1 cellular context compared by ENCODE assay signal in the genomic region with DNA sequence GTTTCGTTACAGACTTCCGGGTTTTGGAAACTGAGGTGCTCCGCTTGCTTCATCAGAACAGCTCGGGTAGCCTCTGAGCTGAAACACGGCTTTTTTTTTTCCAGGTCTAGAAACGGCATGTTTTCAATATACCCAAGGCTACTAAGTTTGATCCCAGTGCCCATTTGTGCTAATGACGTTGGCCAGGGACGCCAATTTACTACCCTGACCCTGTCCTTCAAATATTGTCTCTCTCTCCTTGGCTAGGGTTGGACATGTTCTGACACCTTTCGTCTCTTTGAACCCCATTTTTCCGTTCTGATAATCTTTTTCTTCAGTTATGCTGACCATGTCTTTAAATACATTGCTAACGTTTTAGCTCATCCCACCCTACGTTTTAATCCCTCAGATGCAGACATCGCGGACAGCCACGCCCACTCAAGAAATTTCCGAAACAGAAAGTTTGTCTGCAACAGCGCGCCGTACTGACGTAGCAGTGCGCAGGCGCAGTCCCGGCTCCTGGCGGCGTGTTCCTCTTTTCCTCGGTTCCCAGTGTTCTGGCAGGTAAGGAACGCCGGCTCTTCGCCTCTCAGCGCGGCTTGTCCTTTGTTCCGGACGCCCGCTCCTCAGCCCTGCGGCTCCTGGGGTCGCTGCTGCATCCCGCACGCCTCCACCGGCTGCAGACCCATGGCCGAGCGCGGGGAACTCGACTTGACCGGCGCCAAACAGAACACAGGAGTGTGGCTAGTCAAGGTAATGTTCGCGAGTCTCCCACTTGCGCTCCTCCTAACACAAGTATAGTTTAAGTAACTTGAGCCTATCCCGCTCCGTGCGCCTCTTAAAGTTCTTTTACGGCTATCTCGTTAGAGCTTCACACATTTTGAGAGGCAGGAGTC.
TF ChIP-seq lines count a peak whose summit lies in the region.

Gene GTF2F2 (plus strand): TSS at position 521 of the 875 bp plus-strand sequence. CDS start 146 bp downstream, at position 667.

TF ChIP-seq in K562, 482 proteins besides CTCF, POLR2A, EP300 and RAD21 (continued from another document and continues in another):
- TF ChIP-seq, protein P1, sequence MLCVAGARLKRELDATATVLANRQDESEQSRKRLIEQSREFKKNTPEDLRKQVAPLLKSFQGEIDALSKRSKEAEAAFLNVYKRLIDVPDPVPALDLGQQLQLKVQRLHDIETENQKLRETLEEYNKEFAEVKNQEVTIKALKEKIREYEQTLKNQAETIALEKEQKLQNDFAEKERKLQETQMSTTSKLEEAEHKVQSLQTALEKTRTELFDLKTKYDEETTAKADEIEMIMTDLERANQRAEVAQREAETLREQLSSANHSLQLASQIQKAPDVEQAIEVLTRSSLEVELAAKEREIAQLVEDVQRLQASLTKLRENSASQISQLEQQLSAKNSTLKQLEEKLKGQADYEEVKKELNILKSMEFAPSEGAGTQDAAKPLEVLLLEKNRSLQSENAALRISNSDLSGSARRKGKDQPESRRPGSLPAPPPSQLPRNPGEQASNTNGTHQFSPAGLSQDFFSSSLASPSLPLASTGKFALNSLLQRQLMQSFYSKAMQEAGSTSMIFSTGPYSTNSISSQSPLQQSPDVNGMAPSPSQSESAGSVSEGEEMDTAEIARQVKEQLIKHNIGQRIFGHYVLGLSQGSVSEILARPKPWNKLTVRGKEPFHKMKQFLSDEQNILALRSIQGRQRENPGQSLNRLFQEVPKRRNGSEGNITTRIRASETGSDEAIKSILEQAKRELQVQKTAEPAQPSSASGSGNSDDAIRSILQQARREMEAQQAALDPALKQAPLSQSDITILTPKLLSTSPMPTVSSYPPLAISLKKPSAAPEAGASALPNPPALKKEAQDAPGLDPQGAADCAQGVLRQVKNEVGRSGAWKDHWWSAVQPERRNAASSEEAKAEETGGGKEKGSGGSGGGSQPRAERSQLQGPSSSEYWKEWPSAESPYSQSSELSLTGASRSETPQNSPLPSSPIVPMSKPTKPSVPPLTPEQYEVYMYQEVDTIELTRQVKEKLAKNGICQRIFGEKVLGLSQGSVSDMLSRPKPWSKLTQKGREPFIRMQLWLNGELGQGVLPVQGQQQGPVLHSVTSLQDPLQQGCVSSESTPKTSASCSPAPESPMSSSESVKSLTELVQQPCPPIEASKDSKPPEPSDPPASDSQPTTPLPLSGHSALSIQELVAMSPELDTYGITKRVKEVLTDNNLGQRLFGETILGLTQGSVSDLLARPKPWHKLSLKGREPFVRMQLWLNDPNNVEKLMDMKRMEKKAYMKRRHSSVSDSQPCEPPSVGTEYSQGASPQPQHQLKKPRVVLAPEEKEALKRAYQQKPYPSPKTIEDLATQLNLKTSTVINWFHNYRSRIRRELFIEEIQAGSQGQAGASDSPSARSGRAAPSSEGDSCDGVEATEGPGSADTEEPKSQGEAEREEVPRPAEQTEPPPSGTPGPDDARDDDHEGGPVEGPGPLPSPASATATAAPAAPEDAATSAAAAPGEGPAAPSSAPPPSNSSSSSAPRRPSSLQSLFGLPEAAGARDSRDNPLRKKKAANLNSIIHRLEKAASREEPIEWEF (CRISPR knock-in tag; IDR thresholded peaks at IDR 0.05): no peak
- TF ChIP-seq MECOM (CRISPR knock-in tag; IDR thresholded peaks at IDR 0.05) (no peak), ZNF583 (CRISPR knock-in tag; IDR thresholded peaks at IDR 0.05) (no peak), SMARCE1 (IDR thresholded peaks at IDR 0.05) (no peak), ZNF253 (CRISPR knock-in tag; conservative IDR thresholded peaks at IDR 0.05) (no peak), ZNF143 (CRISPR knock-in tag; IDR thresholded peaks at IDR 0.05) (no peak), MTA3 (IDR thresholded peaks at IDR 0.05; ENCODE audit: borderline replicate concordance) (peak; percentile 98), E2F5 (CRISPR knock-in tag; IDR thresholded peaks at IDR 0.05) (no peak), KLF10 (CRISPR knock-in tag; IDR thresholded peaks at IDR 0.05) (no peak), ZNF77 (CRISPR knock-in tag; IDR thresholded peaks at IDR 0.05) (no peak), NCOA6 (IDR thresholded peaks at IDR 0.05) (no peak), CHD7 (IDR thresholded peaks at IDR 0.05; ENCODE audit: low read depth, low read length) (no peak), ZBTB34 (CRISPR knock-in tag; IDR thresholded peaks at IDR 0.05) (no peak), ZBTB8A (IDR thresholded peaks at IDR 0.05; ENCODE audit: partially characterized antibody) (no peak)
- TF ChIP-seq, protein P2, sequence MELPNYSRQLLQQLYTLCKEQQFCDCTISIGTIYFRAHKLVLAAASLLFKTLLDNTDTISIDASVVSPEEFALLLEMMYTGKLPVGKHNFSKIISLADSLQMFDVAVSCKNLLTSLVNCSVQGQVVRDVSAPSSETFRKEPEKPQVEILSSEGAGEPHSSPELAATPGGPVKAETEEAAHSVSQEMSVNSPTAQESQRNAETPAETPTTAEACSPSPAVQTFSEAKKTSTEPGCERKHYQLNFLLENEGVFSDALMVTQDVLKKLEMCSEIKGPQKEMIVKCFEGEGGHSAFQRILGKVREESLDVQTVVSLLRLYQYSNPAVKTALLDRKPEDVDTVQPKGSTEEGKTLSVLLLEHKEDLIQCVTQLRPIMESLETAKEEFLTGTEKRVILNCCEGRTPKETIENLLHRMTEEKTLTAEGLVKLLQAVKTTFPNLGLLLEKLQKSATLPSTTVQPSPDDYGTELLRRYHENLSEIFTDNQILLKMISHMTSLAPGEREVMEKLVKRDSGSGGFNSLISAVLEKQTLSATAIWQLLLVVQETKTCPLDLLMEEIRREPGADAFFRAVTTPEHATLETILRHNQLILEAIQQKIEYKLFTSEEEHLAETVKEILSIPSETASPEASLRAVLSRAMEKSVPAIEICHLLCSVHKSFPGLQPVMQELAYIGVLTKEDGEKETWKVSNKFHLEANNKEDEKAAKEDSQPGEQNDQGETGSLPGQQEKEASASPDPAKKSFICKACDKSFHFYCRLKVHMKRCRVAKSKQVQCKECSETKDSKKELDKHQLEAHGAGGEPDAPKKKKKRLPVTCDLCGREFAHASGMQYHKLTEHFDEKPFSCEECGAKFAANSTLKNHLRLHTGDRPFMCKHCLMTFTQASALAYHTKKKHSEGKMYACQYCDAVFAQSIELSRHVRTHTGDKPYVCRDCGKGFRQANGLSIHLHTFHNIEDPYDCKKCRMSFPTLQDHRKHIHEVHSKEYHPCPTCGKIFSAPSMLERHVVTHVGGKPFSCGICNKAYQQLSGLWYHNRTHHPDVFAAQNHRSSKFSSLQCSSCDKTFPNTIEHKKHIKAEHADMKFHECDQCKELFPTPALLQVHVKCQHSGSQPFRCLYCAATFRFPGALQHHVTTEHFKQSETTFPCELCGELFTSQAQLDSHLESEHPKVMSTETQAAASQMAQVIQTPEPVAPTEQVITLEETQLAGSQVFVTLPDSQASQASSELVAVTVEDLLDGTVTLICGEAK (IDR thresholded peaks at IDR 0.05): no peak
- TF ChIP-seq, protein P2 (CRISPR knock-in tag; IDR thresholded peaks at IDR 0.05): no peak
